8 cellular contexts compared by ENCODE assay signal in genomic region chr1:42747125-42747524, GRCh38. TPM values are rescaled to one million over a fixed set of nuclear protein-coding genes. Genes with fewer than 3 reads are reported as not detected.
A peak's percentile ranks its signal among the peaks of the same experiment; 100 is the strongest.
DNase-seq lines count a peak whose midpoint lies in the region; ATAC-seq, FAIRE-seq and TF ChIP-seq lines count a peak whose summit lies in the region.

No MANE protein-coding gene starts in this region.

- H3K36me3 Mint-ChIP-seq in activated CD8-positive, alpha-beta memory T cell treated with anti-CD3 and anti-CD28 coated beads, Interleukin-2, amount 10 ng/mL, durations not matched to agents 7 days and 5 days, result peaks cover 20% of the 10 kb centered on the region

- no peak overlapping the region for H3K4me3 ChIP-seq in fibroblast of the aortic adventitia (ENCODE audit: low read depth, low read length)

- H3K27me3 Mint-ChIP-seq in activated CD8-positive, alpha-beta memory T cell treated with anti-CD3 and anti-CD28 coated beads, Interleukin-2, amount 10 ng/mL, durations not matched to agents 7 days and 5 days, result no peaks in the 10 kb centered on the region

- DNase-seq in GM03348 (ENCODE audit: low spot score), result peak; percentile 47
- DNase-seq in NCI-H1105 (lab: John Stamatoyannopoulos, UW), result peak; percentile 41
- DNase-seq in activated CD8-positive, alpha-beta memory T cell treated with anti-CD3 and anti-CD28 coated beads, Interleukin-2, amount 10 ng/mL, durations not matched to agents 7 days and 5 days, result no peak
- peak; percentile 13 for DNase-seq in fibroblast of the aortic adventitia (ENCODE audit: low read depth)
- DNase-seq in pons (ENCODE audit: low spot score), result peak; percentile 17
- no peak for DNase-seq in RCC 7860 (ENCODE audit: low spot score)
- DNase-seq in LoVo (ENCODE audit: low spot score), result no peak

- H3K27ac Mint-ChIP-seq in activated CD8-positive, alpha-beta memory T cell treated with anti-CD3 and anti-CD28 coated beads, Interleukin-2, amount 10 ng/mL, durations not matched to agents 7 days and 5 days, result no peak overlapping the region

- peak; percentile 59 for TF ChIP-seq CTCF in fibroblast of the aortic adventitia (IDR thresholded peaks at IDR 0.05; ENCODE audit: insufficient read depth, low read length)

- H3K4me3 Mint-ChIP-seq in activated CD8-positive, alpha-beta memory T cell treated with anti-CD3 and anti-CD28 coated beads, Interleukin-2, amount 10 ng/mL, durations not matched to agents 7 days and 5 days, result no peak overlapping the region

- FAIRE-seq in RCC 7860 (lab: Jason Lieb, UNC), result no peak

- H3K4me1 Mint-ChIP-seq in activated CD8-positive, alpha-beta memory T cell treated with anti-CD3 and anti-CD28 coated beads, Interleukin-2, amount 10 ng/mL, durations not matched to agents 7 days and 5 days, result no peaks in the 10 kb centered on the region

- CTCF ChIA-PET in activated CD8-positive, alpha-beta memory T cell treated with anti-CD3 and anti-CD28 coated beads, Interleukin-2, amount 10 ng/mL, durations not matched to agents 7 days and 5 days (lab: Charles Lee), result interaction anchor here (0.7 to 1.4 kb wide), 6 partner anchors 13 to 169 kb away, joined by 3 to 5 read pairs (median 4); no protein-coding TSS in a partner anchor

- ATAC-seq in activated CD8-positive, alpha-beta memory T cell treated with anti-CD3 and anti-CD28 coated beads, Interleukin-2, amount 10 ng/mL, durations not matched to agents 7 days and 5 days, result peak; percentile 57
- no peak for ATAC-seq in GM18498 (IDR thresholded peaks at IDR 0.05; ENCODE audit: unreplicated experiment)

- no peaks in the 10 kb centered on the region for H3K9me3 Mint-ChIP-seq in activated CD8-positive, alpha-beta memory T cell treated with anti-CD3 and anti-CD28 coated beads, Interleukin-2, amount 10 ng/mL, durations not matched to agents 7 days and 5 days (ENCODE audit: low read depth)

RNA-seq across cellular contexts. Expression of gene CLDN19, which starts 7.1 kb away (rescaled TPM):
- total RNA-seq in activated CD8-positive, alpha-beta memory T cell treated with anti-CD3 and anti-CD28 coated beads, Interleukin-2, amount 10 ng/mL, durations not matched to agents 7 days and 5 days, result not detected
- total RNA-seq in fibroblast of the aortic adventitia (ENCODE audit: low replicate concordance), result not detected in 2 replicates

RNA-seq across cellular contexts. Expression of gene P3H1, which starts 19.7 kb away (rescaled TPM):
- 10 to 100 TPM; 48.1 to 54.0 TPM for total RNA-seq in activated CD8-positive, alpha-beta memory T cell treated with anti-CD3 and anti-CD28 coated beads, Interleukin-2, amount 10 ng/mL, durations not matched to agents 7 days and 5 days
- 75.2 and 213 TPM in 2 replicates for total RNA-seq in fibroblast of the aortic adventitia (ENCODE audit: low replicate concordance)

RNA-seq across cellular contexts. Expression of gene C1orf50, which starts 19.9 kb away (rescaled TPM):
- total RNA-seq in activated CD8-positive, alpha-beta memory T cell treated with anti-CD3 and anti-CD28 coated beads, Interleukin-2, amount 10 ng/mL, durations not matched to agents 7 days and 5 days, result 10 to 100 TPM in 1 of 2 experiments, 1 to 10 TPM in 1; 4.6 to 10.3 TPM
- 4.2 and 5.4 TPM in 2 replicates for total RNA-seq in fibroblast of the aortic adventitia (ENCODE audit: low replicate concordance)

RNA-seq across cellular contexts. Expression of gene TMEM269, which starts 37.7 kb away (rescaled TPM):
- total RNA-seq in activated CD8-positive, alpha-beta memory T cell treated with anti-CD3 and anti-CD28 coated beads, Interleukin-2, amount 10 ng/mL, durations not matched to agents 7 days and 5 days, result under 1 TPM in 1 of 2 experiments, not detected in 1; 0.12 TPM
- 0.09 TPM in 1 of 2 replicates, not detected in the other for total RNA-seq in fibroblast of the aortic adventitia (ENCODE audit: low replicate concordance)

Comparison
In these comparisons a context has a peak if more than half of its experiments do, and no peak if none do; other contexts are left out.
1. DNase-seq: peak in GM03348 (single experiment), NCI-H1105 (single experiment), fibroblast of the aortic adventitia (single experiment) and pons (single experiment); none in activated CD8-positive, alpha-beta memory T cell treated with anti-CD3 and anti-CD28 coated beads, Interleukin-2, amount 10 ng/mL, durations not matched to agents 7 days and 5 days (single experiment), RCC 7860 (single experiment) and LoVo (single experiment).